In the genomic region with DNA sequence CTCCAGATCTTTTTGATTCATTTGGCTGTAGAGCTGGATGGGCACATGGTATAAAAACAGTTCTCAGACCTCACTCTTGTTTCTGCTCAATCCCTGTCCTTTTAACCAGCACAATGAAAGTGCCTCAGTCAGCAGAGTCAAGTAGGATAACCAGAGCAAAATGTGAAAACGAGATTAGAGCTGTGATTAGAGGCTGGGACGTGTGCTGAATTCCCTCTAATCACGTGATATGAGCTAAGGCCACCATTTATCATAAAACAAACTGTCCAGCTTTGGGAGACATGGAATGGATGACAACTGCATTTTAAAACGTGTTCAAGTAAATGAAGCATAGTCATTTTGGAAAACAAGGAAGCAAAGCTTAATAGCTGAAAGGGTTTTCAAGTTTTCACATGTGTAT, we compare ENCODE assay signal across 1 cellular context.
TF ChIP-seq lines count a peak whose summit lies in the region.

No MANE protein-coding gene starts in this region.

TF ChIP-seq in GM23338, 12 proteins besides CTCF, POLR2A, EP300 and RAD21 (continued from another document):
- TF ChIP-seq, protein P1, sequence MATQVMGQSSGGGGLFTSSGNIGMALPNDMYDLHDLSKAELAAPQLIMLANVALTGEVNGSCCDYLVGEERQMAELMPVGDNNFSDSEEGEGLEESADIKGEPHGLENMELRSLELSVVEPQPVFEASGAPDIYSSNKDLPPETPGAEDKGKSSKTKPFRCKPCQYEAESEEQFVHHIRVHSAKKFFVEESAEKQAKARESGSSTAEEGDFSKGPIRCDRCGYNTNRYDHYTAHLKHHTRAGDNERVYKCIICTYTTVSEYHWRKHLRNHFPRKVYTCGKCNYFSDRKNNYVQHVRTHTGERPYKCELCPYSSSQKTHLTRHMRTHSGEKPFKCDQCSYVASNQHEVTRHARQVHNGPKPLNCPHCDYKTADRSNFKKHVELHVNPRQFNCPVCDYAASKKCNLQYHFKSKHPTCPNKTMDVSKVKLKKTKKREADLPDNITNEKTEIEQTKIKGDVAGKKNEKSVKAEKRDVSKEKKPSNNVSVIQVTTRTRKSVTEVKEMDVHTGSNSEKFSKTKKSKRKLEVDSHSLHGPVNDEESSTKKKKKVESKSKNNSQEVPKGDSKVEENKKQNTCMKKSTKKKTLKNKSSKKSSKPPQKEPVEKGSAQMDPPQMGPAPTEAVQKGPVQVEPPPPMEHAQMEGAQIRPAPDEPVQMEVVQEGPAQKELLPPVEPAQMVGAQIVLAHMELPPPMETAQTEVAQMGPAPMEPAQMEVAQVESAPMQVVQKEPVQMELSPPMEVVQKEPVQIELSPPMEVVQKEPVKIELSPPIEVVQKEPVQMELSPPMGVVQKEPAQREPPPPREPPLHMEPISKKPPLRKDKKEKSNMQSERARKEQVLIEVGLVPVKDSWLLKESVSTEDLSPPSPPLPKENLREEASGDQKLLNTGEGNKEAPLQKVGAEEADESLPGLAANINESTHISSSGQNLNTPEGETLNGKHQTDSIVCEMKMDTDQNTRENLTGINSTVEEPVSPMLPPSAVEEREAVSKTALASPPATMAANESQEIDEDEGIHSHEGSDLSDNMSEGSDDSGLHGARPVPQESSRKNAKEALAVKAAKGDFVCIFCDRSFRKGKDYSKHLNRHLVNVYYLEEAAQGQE (IDR thresholded peaks at IDR 0.05; ENCODE audit: unreplicated experiment), result no peak
- no peak for TF ChIP-seq STAT1 (IDR thresholded peaks at IDR 0.05; ENCODE audit: unreplicated experiment)
- TF ChIP-seq ZNF331 (CRISPR knock-in tag; IDR thresholded peaks at IDR 0.05; ENCODE audit: low read depth), result no peak
- TF ChIP-seq NANOG (IDR thresholded peaks at IDR 0.05; ENCODE audit: borderline replicate concordance), result no peak
- TF ChIP-seq CREB1 (CRISPR knock-in tag; IDR thresholded peaks at IDR 0.05; ENCODE audit: low read depth), result no peak
- TF ChIP-seq POLR2AphosphoS5 (IDR thresholded peaks at IDR 0.05; ENCODE audit: low read depth), result no peak
- no peak for TF ChIP-seq JUNB (IDR thresholded peaks at IDR 0.05; ENCODE audit: unreplicated experiment)
- no peak for TF ChIP-seq EZH2phosphoT487 (IDR thresholded peaks at IDR 0.05; ENCODE audit: unreplicated experiment)
- TF ChIP-seq EZH2 (IDR thresholded peaks at IDR 0.05; ENCODE audit: low read depth, unreplicated experiment), result no peak
